In genomic region chr4:168842186-168842585, GRCh38 we compare ENCODE assay signal across 23 cellular contexts.
A peak's percentile ranks its signal among the peaks of the same experiment; 100 is the strongest.
DNase-seq lines count a peak whose midpoint lies in the region; ATAC-seq and TF ChIP-seq lines count a peak whose summit lies in the region.
"Had no signal": no experiment of that assay in that cellular context is flagged by ENCODE, and none has a peak within 500 bp of the region (broad histone marks: within the 10 kb centered on the region; RNA-seq: fewer than 3 reads in every experiment).

No MANE protein-coding gene starts in this region.

- H3K4me1 ChIP-seq in SJCRH30, result peaks cover 29% of the 10 kb centered on the region
- H3K4me1 ChIP-seq in muscle layer of colon (ENCODE audit: insufficient read depth, low read length), result peaks cover 95% of the 10 kb centered on the region
- peaks cover 60% of the 10 kb centered on the region for H3K4me1 ChIP-seq in stomach smooth muscle (ENCODE audit: control insufficient read depth, insufficient read depth, low read length)

- ATAC-seq in T-helper 17 cell (no peak), HG03571 (IDR thresholded peaks at IDR 0.05; ENCODE audit: unreplicated experiment) (no peak)
- ATAC-seq: T-cell had no signal

- H3K27ac Mint-ChIP-seq in chondrocyte (ENCODE audit: unreplicated experiment) (peak overlapping the region; percentile 52), T-helper 17 cell (no peak overlapping the region)
- H3K27ac Mint-ChIP-seq: activated CD8-positive, alpha-beta memory T cell treated with anti-CD3 and anti-CD28 coated beads, Interleukin-2, amount 10 ng/mL, durations not matched to agents 7 days and 5 days; activated naive CD8-positive, alpha-beta T cell treated with anti-CD3 and anti-CD28 coated beads, Interleukin-2, amount 10 ng/mL, durations not matched to agents 7 days and 5 days; CD4-positive, alpha-beta memory T cell; dendritic cell treated with granulocyte-macrophage colony-stimulating factor and Interleukin-4, amounts not matched to agents 40 ng/mL and 50 ng/mL, for 4 days; IgD-negative memory B cell; T-cell had no signal

- DNase-seq in SJCRH30 (no peak), chondrocyte (ENCODE audit: low spot score) (no peak), ureter (ENCODE audit: low spot score) (no peak), T-helper 17 cell (no peak)
- DNase-seq: activated CD4-positive, alpha-beta T cell treated with anti-CD3 and anti-CD28 coated beads for 48 hours; activated CD8-positive, alpha-beta memory T cell treated with anti-CD3 and anti-CD28 coated beads, Interleukin-2, amount 10 ng/mL, durations not matched to agents 7 days and 5 days; activated naive CD8-positive, alpha-beta T cell treated with anti-CD3 and anti-CD28 coated beads, Interleukin-2, amount 10 ng/mL, durations not matched to agents 7 days and 5 days; CD4-positive, alpha-beta memory T cell; GM23248; midbrain; NCI-H146; NCI-H2171; NCI-H526; psoas muscle; stimulated activated CD8-positive, alpha-beta memory T cell treated with anti-CD3 and anti-CD28 coated beads, Interleukin-4, amount 100 ng/mL, for 48 hours; T-cell had no signal

- no peaks in the 10 kb centered on the region for H3K9me3 Mint-ChIP-seq in chondrocyte (ENCODE audit: low read depth)
- H3K9me3 Mint-ChIP-seq: activated naive CD8-positive, alpha-beta T cell treated with anti-CD3 and anti-CD28 coated beads, Interleukin-2, amount 10 ng/mL, durations not matched to agents 7 days and 5 days; CD4-positive, alpha-beta memory T cell; dendritic cell treated with granulocyte-macrophage colony-stimulating factor and Interleukin-4, amounts not matched to agents 40 ng/mL and 50 ng/mL, for 4 days; neural crest cell; T-cell had no signal

- TF ChIP-seq CTCF in chondrocyte (IDR thresholded peaks at IDR 0.05), result no peak

- H3K36me3 ChIP-seq in SJCRH30 (peaks cover 22% of the 10 kb centered on the region), muscle layer of colon (ENCODE audit: insufficient read depth, low read length) (peaks cover 18% of the 10 kb centered on the region), stomach smooth muscle (ENCODE audit: control insufficient read depth in 2 of 2, insufficient read depth in 2 of 2, low read length in 2 of 2) (peaks cover 10 to 11% of the 10 kb centered on the region in 2 donors)

- H3K36me3 Mint-ChIP-seq in chondrocyte (ENCODE audit: low read depth) (peaks cover 29% of the 10 kb centered on the region), T-helper 17 cell (ENCODE audit: low read depth) (no peaks in the 10 kb centered on the region)
- H3K36me3 Mint-ChIP-seq: activated CD8-positive, alpha-beta memory T cell treated with anti-CD3 and anti-CD28 coated beads, Interleukin-2, amount 10 ng/mL, durations not matched to agents 7 days and 5 days; activated naive CD8-positive, alpha-beta T cell treated with anti-CD3 and anti-CD28 coated beads, Interleukin-2, amount 10 ng/mL, durations not matched to agents 7 days and 5 days; CD4-positive, alpha-beta memory T cell; IgD-negative memory B cell; T-cell had no signal

- H3K4me1 Mint-ChIP-seq in chondrocyte (ENCODE audit: low read depth) (peaks cover 93% of the 10 kb centered on the region), T-helper 17 cell (peaks cover 2% of the 10 kb centered on the region)
- H3K4me1 Mint-ChIP-seq: activated naive CD8-positive, alpha-beta T cell treated with anti-CD3 and anti-CD28 coated beads, Interleukin-2, amount 10 ng/mL, durations not matched to agents 7 days and 5 days; IgD-negative memory B cell; T-cell had no signal

- H3K9ac ChIP-seq in muscle layer of colon (ENCODE audit: low read length), result no peak overlapping the region
- H3K9ac ChIP-seq in stomach smooth muscle (ENCODE audit: low read length in 2 of 2), result no peak overlapping the region
- H3K9ac ChIP-seq: GM23248 had no signal

- H3K27me3 Mint-ChIP-seq in chondrocyte (ENCODE audit: low read depth) (no peaks in the 10 kb centered on the region), T-helper 17 cell (peaks cover 60% of the 10 kb centered on the region)
- H3K27me3 Mint-ChIP-seq: brain had no signal

- H3K4me3 ChIP-seq in SJCRH30, result no peak overlapping the region
- no peak overlapping the region for H3K4me3 ChIP-seq in muscle layer of colon (ENCODE audit: low read depth in 1 of 2, low read length in 2 of 2)
- peak overlapping the region in 1 of 2 donors; percentile 8 for H3K4me3 ChIP-seq in stomach smooth muscle (ENCODE audit: low read length in 2 of 2)
- H3K4me3 ChIP-seq: GM23248, psoas muscle had no signal

- H3K27ac ChIP-seq in SJCRH30, result peak overlapping the region; percentile 20; the same call in 1 of the 2 replicates
- peak overlapping the region; percentile 65 for H3K27ac ChIP-seq in muscle layer of colon (ENCODE audit: low read depth, low read length)
- peak overlapping the region; percentile 99 for H3K27ac ChIP-seq in stomach smooth muscle (ENCODE audit: low read length)
- H3K27ac ChIP-seq: GM23248 had no signal

- H3K4me3 Mint-ChIP-seq in chondrocyte (ENCODE audit: unreplicated experiment) (no peak overlapping the region), T-helper 17 cell (no peak overlapping the region)
- H3K4me3 Mint-ChIP-seq: activated CD8-positive, alpha-beta memory T cell treated with anti-CD3 and anti-CD28 coated beads, Interleukin-2, amount 10 ng/mL, durations not matched to agents 7 days and 5 days; activated naive CD8-positive, alpha-beta T cell treated with anti-CD3 and anti-CD28 coated beads, Interleukin-2, amount 10 ng/mL, durations not matched to agents 7 days and 5 days; CD4-positive, alpha-beta memory T cell; dendritic cell treated with granulocyte-macrophage colony-stimulating factor and Interleukin-4, amounts not matched to agents 40 ng/mL and 50 ng/mL, for 4 days; IgD-negative memory B cell; neural crest cell; T-cell had no signal

- no peaks in the 10 kb centered on the region for H3K27me3 ChIP-seq in SJCRH30
- H3K27me3 ChIP-seq in muscle layer of colon (ENCODE audit: control insufficient read depth in 1 of 2, insufficient read depth in 2 of 2, low read length in 2 of 2), result no peaks in the 10 kb centered on the region
- H3K27me3 ChIP-seq in stomach smooth muscle (ENCODE audit: control insufficient read depth in 1 of 2, insufficient read depth in 2 of 2, low read length in 2 of 2), result no peaks in the 10 kb centered on the region

- H3K9me3 ChIP-seq in SJCRH30 (replicated peaks) (no peaks in the 10 kb centered on the region), muscle layer of colon (ENCODE audit: low read length) (no peaks in the 10 kb centered on the region), stomach smooth muscle (ENCODE audit: control insufficient read depth in 2 of 2, low read length in 2 of 2) (no peaks in the 10 kb centered on the region), T-helper 17 cell (ENCODE audit: control insufficient read depth, low read length, poor library complexity, severe bottlenecking) (no peaks in the 10 kb centered on the region)
- H3K9me3 ChIP-seq: psoas muscle had no signal

Comparison
In these comparisons a context has a peak if more than half of its experiments do, and no peak if none do; other contexts are left out.
1. H3K27ac ChIP-seq: peak in every context shown above with its lines; median percentile 99 in stomach smooth muscle; 65 in muscle layer of colon; 20 in SJCRH30.